1 cellular context compared by ENCODE assay signal in the genomic region with DNA sequence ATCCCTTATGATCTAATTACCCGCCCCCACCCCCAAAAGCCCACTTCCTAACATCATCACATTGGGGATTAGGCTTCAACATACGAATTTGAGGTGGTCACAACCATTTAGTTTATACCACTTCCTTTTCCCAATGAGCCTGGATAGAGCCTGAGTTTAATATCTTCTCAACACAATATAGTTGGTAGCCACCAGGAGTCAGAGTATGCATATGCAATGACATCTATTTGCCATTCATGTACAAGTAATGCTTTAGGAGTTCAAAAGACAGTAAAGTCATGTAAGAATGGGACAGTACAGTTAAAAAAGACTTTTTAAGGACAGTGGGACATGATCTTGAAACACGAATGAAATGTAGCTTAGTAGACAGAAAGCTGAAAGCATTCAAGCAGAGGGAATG.
TF ChIP-seq lines count a peak whose summit lies in the region.

No MANE protein-coding gene starts in this region.

TF ChIP-seq in H1, 55 proteins besides CTCF, POLR2A, EP300 and RAD21:
- TF ChIP-seq TAF7 (optimal IDR thresholded peaks at IDR 0.05; ENCODE audit: borderline replicate concordance, low read depth, low read length): no peak
- TF ChIP-seq, protein P1, sequence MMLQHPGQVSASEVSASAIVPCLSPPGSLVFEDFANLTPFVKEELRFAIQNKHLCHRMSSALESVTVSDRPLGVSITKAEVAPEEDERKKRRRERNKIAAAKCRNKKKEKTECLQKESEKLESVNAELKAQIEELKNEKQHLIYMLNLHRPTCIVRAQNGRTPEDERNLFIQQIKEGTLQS (IDR thresholded peaks at IDR 0.05; ENCODE audit: insufficient read depth, low read depth, low read length): no peak
TF ChIP-seq in H1: peak in this region for 0.
